Comparison of ENCODE assay signal across 2 cellular contexts in the genomic region with DNA sequence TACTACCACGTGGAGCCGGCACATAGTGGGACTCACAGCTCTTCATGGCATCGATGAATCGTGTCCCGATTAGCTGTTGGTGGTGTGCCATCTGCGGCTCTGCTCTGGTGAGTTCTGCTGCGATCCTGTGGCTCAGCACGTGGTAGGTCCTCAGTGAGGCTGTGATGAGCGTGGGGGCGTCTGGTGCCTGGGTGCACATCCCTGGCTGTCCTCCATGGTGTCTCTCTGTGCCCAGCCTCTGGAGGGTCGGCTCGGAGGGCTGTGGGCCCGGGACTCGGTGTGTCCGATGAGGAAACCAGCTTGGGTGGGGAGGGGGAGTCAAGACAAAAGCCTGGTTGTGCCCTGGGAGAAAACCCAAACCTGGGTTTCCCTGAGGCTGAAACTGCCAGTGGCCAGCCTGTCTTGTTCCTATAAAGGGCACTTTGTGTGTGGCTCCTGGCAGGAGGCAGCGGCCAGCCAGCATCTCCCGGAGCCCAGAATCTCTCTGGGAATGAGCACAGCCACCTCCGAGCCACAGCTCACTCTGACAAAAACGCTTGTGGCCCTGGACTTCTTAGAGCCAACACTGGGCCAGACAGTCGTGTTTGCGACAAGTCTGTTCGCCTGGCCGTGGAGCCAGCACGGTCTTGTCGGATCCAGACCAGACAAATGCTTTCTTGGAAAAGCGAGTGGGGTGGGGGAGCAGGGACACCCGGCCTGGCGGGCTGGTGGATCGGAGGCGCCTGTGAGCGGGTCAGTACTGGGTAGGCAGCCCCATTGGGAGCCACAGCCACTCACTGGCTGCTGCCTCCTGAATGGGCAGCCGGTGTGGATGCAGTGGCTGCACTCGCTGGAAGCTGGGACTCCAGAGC.
TF ChIP-seq lines count a peak whose summit lies in the region.

No MANE protein-coding gene starts in this region.

TF ChIP-seq in IMR-90, 13 proteins besides CTCF, POLR2A, EP300 and RAD21:
- TF ChIP-seq RFX5 (IDR thresholded peaks at IDR 0.05; ENCODE audit: low read depth, low read length) (no peak), MXI1 (IDR thresholded peaks at IDR 0.05; ENCODE audit: borderline replicate concordance, low read depth, low read length) (no peak), NFE2L2 (IDR thresholded peaks at IDR 0.05; ENCODE audit: low read depth, low read length) (no peak), SMC3 (IDR thresholded peaks at IDR 0.05; ENCODE audit: low read depth, low read length) (no peak), CEBPB (IDR thresholded peaks at IDR 0.05; ENCODE audit: low read depth, low read length) (no peak), MAFK (IDR thresholded peaks at IDR 0.05; ENCODE audit: low read depth, low read length) (no peak), FOS (IDR thresholded peaks at IDR 0.05; ENCODE audit: low read depth, low read length) (no peak)
- TF ChIP-seq, protein P1, sequence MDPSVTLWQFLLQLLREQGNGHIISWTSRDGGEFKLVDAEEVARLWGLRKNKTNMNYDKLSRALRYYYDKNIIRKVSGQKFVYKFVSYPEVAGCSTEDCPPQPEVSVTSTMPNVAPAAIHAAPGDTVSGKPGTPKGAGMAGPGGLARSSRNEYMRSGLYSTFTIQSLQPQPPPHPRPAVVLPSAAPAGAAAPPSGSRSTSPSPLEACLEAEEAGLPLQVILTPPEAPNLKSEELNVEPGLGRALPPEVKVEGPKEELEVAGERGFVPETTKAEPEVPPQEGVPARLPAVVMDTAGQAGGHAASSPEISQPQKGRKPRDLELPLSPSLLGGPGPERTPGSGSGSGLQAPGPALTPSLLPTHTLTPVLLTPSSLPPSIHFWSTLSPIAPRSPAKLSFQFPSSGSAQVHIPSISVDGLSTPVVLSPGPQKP (IDR thresholded peaks at IDR 0.05; ENCODE audit: borderline replicate concordance, low read depth, low read length): no peak

TF ChIP-seq in H1, 55 proteins besides CTCF, POLR2A, EP300 and RAD21:
- TF ChIP-seq HDAC2 (IDR thresholded peaks at IDR 0.05; ENCODE audit: borderline replicate concordance in 1 of 2, low read depth in 2 of 2, low read length in 2 of 2): no peak
- no peak for TF ChIP-seq MAFK (IDR thresholded peaks at IDR 0.05; ENCODE audit: low read depth, low read length)
- no peak for TF ChIP-seq BRCA1 (IDR thresholded peaks at IDR 0.05; ENCODE audit: low read depth, low read length)
- no peak for TF ChIP-seq CHD7 (IDR thresholded peaks at IDR 0.05; ENCODE audit: insufficient replicate concordance, low read length)
- TF ChIP-seq RFX5 (IDR thresholded peaks at IDR 0.05; ENCODE audit: borderline replicate concordance, low read depth, low read length): no peak
- TF ChIP-seq CHD1 (IDR thresholded peaks at IDR 0.05; ENCODE audit: low read depth, low read length): no peak
- TF ChIP-seq RBBP5 (IDR thresholded peaks at IDR 0.05; ENCODE audit: borderline replicate concordance, low read depth, low read length): no peak
